19 cellular contexts compared by ENCODE assay signal in the genomic region with DNA sequence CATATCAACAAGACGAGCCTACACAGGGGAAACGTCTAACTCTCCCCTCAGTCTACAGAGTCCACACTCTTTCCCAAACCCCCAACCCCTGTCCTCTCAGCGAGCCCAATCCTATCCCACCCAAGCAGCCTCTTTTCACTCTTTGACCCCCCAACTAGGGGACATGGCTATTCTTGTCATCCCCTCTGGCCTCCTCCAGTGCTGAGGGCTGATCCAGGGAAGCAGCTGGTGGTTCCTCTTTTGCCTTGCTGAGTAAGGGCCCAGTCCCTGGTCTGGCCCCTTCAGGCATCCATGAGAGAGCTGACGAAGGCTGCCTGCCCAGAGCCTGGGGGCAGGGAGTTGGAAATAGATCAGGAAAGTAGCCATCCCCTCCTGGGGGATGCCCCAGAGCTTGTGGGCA. TPM values are rescaled to one million over a fixed set of nuclear protein-coding genes. Genes with fewer than 3 reads are reported as not detected.
DNase-seq lines count a peak whose midpoint lies in the region; ATAC-seq and TF ChIP-seq lines count a peak whose summit lies in the region.
"Had no signal": no experiment of that assay in that cellular context is flagged by ENCODE, and none has a peak within 500 bp of the region (broad histone marks: within the 10 kb centered on the region; RNA-seq: fewer than 3 reads in every experiment).

No MANE protein-coding gene starts in this region.

- H3K4me1 ChIP-seq in endodermal cell (ENCODE audit: control insufficient read depth, insufficient read depth, low read length) = no peaks in the 10 kb centered on the region
- no peaks in the 10 kb centered on the region for H3K4me1 ChIP-seq in CD8-positive, alpha-beta memory T cell (ENCODE audit: insufficient read depth, low read length)
- H3K4me1 ChIP-seq: A549, BE2C had no signal

- no peaks in the 10 kb centered on the region for H3K27me3 ChIP-seq in endodermal cell (ENCODE audit: control insufficient read depth, insufficient read depth, low read length, poor library complexity, severe bottlenecking)
- H3K27me3 ChIP-seq in CD8-positive, alpha-beta memory T cell (ENCODE audit: insufficient read depth, low read length, poor library complexity, severe bottlenecking) = no peaks in the 10 kb centered on the region

- H3K4me3 Mint-ChIP-seq in endodermal cell = no peak overlapping the region
- no peak overlapping the region for H3K4me3 Mint-ChIP-seq in CD8-positive, alpha-beta memory T cell
- no peak overlapping the region for H3K4me3 Mint-ChIP-seq in stimulated activated naive B cell treated with anti-CD40 and anti-IgM and Interleukin-4, amounts not matched to agents 10 μg/mL and 1 μg/mL and 100 μg/mL, for 72 hours
- H3K4me3 Mint-ChIP-seq: CD4-positive, alpha-beta memory T cell; GM23338; H9; IgD-negative memory B cell had no signal

- no peaks in the 10 kb centered on the region for H3K4me1 Mint-ChIP-seq in endodermal cell
- H3K4me1 Mint-ChIP-seq in CD8-positive, alpha-beta memory T cell = no peaks in the 10 kb centered on the region
- H3K4me1 Mint-ChIP-seq in stimulated activated naive B cell treated with anti-CD40 and anti-IgM and Interleukin-4, amounts not matched to agents 10 μg/mL and 1 μg/mL and 100 μg/mL, for 72 hours = peaks cover 0 to under 1% of the 10 kb centered on the region in 2 donors
- H3K4me1 Mint-ChIP-seq: GM23338 had no signal

- no peaks in the 10 kb centered on the region for H3K9me3 Mint-ChIP-seq in endodermal cell
- H3K9me3 Mint-ChIP-seq in CD8-positive, alpha-beta memory T cell = no peaks in the 10 kb centered on the region
- no peaks in the 10 kb centered on the region for H3K9me3 Mint-ChIP-seq in stimulated activated naive B cell treated with anti-CD40 and anti-IgM and Interleukin-4, amounts not matched to agents 10 μg/mL and 1 μg/mL and 100 μg/mL, for 72 hours
- H3K9me3 Mint-ChIP-seq: CD4-positive, alpha-beta memory T cell; GM23338; H9; IgD-negative memory B cell had no signal

- no peak overlapping the region for H3K27ac ChIP-seq in endodermal cell (ENCODE audit: low read depth, low read length)
- H3K27ac ChIP-seq in CD8-positive, alpha-beta memory T cell (ENCODE audit: low read depth, low read length) = no peak overlapping the region
- H3K27ac ChIP-seq: A549, C4-2B had no signal

- CTCF ChIA-PET in CD8-positive, alpha-beta memory T cell (lab: Charles Lee) = interaction anchor here (1.5 kb wide), 1 partner anchor 13 kb away, joined by 3 read pairs; no protein-coding TSS in a partner anchor

- POLR2A ChIA-PET in CD8-positive, alpha-beta memory T cell (lab: Charles Lee) = no interaction called here

- no peaks in the 10 kb centered on the region for H3K27me3 Mint-ChIP-seq in endodermal cell (ENCODE audit: insufficient read depth)
- H3K27me3 Mint-ChIP-seq in CD8-positive, alpha-beta memory T cell = peaks cover under 1 to 5% of the 10 kb centered on the region in 2 donors
- peaks cover 21 to 35% of the 10 kb centered on the region in 2 donors for H3K27me3 Mint-ChIP-seq in stimulated activated naive B cell treated with anti-CD40 and anti-IgM and Interleukin-4, amounts not matched to agents 10 μg/mL and 1 μg/mL and 100 μg/mL, for 72 hours
- H3K27me3 Mint-ChIP-seq: CD4-positive, alpha-beta memory T cell had no signal

- ATAC-seq in GM21737 (IDR thresholded peaks at IDR 0.05; ENCODE audit: unreplicated experiment) = no peak
- ATAC-seq in stimulated activated naive B cell treated with anti-CD40 and anti-IgM and Interleukin-4, amounts not matched to agents 10 μg/mL and 1 μg/mL and 100 μg/mL, for 72 hours (replicated peaks) = no peak
- ATAC-seq: A549, GM23338 had no signal

- H3K36me3 ChIP-seq in endodermal cell (ENCODE audit: control insufficient read depth, insufficient read depth, low read length) = no peaks in the 10 kb centered on the region
- no peaks in the 10 kb centered on the region for H3K36me3 ChIP-seq in CD8-positive, alpha-beta memory T cell (ENCODE audit: insufficient read depth, low read length)
- H3K36me3 ChIP-seq: BE2C had no signal

- intact Hi-C loops in posterior vena cava (cut with DNase I) = no loop called here

- WGBS in endodermal cell (ENCODE audit: insufficient coverage in 1 of 2, insufficient read length in 1 of 2), 2 experiments = 86 to 100% methylated on average over 3 to 4 of the region's 4 CpGs

- DNase-seq in KBM-7 = peak; percentile 47
- DNase-seq in Kasumi-1 (lab: John Stamatoyannopoulos, UW) = peak; percentile 4 to 16
- DNase-seq in endodermal cell = peak; percentile 20
- DNase-seq in posterior vena cava (ENCODE audit: low spot score) = peak; percentile 61
- no peak for DNase-seq in CD8-positive, alpha-beta memory T cell
- DNase-seq in stimulated activated naive B cell treated with anti-CD40 and anti-IgM and Interleukin-4, amounts not matched to agents 10 μg/mL and 1 μg/mL and 100 μg/mL, for 72 hours = no peak
- DNase-seq: BE2C; CD4-positive, alpha-beta memory T cell; COR-L47; DMS153; EL; H9 had no signal

- H3K4me3 ChIP-seq in endodermal cell (ENCODE audit: low read length) = no peak overlapping the region
- no peak overlapping the region for H3K4me3 ChIP-seq in CD8-positive, alpha-beta memory T cell (ENCODE audit: low read length)
- H3K4me3 ChIP-seq: A549, GM23338 had no signal

- no peak for TF ChIP-seq CTCF in endodermal cell (conservative IDR thresholded peaks at IDR 0.05)

- no peak overlapping the region for H3K9ac ChIP-seq in endodermal cell (ENCODE audit: extremely low read depth, low read length, poor library complexity, severe bottlenecking)

- no peaks in the 10 kb centered on the region for H3K36me3 Mint-ChIP-seq in endodermal cell (ENCODE audit: low read depth)
- no peaks in the 10 kb centered on the region for H3K36me3 Mint-ChIP-seq in CD8-positive, alpha-beta memory T cell
- H3K36me3 Mint-ChIP-seq in stimulated activated naive B cell treated with anti-CD40 and anti-IgM and Interleukin-4, amounts not matched to agents 10 μg/mL and 1 μg/mL and 100 μg/mL, for 72 hours = no peaks in the 10 kb centered on the region
- H3K36me3 Mint-ChIP-seq: CD4-positive, alpha-beta memory T cell; IgD-negative memory B cell had no signal

- no peak overlapping the region for H3K27ac Mint-ChIP-seq in endodermal cell
- no peak overlapping the region for H3K27ac Mint-ChIP-seq in CD8-positive, alpha-beta memory T cell
- H3K27ac Mint-ChIP-seq in stimulated activated naive B cell treated with anti-CD40 and anti-IgM and Interleukin-4, amounts not matched to agents 10 μg/mL and 1 μg/mL and 100 μg/mL, for 72 hours = no peak overlapping the region
- H3K27ac Mint-ChIP-seq: CD4-positive, alpha-beta memory T cell; GM23338; IgD-negative memory B cell had no signal

- no peaks in the 10 kb centered on the region for H3K9me3 ChIP-seq in endodermal cell (ENCODE audit: control insufficient read depth, low read length)
- H3K9me3 ChIP-seq in CD8-positive, alpha-beta memory T cell (ENCODE audit: low read length) = no peaks in the 10 kb centered on the region
- H3K9me3 ChIP-seq: A549, BE2C had no signal

- in situ Hi-C loops in KBM-7 (cut with MboI; ENCODE audit: low pct_unique_long_range_greater_than_20kb, low sequenced_read_pairs) = no loop called here

RNA-seq across cellular contexts. Expression of gene NOBOX, which starts 6.4 kb away (rescaled TPM):
- not detected for total RNA-seq in endodermal cell
- not detected for polyA plus RNA-seq in endodermal cell (2013, experiment 1 of 2)
- polyA plus RNA-seq in endodermal cell (2013, experiment 2 of 2) = not detected
- total RNA-seq in posterior vena cava = not detected
- not detected for total RNA-seq in CD8-positive, alpha-beta memory T cell
- polyA plus RNA-seq in CD8-positive, alpha-beta memory T cell = not detected
- total RNA-seq: CD4-positive, alpha-beta memory T cell; GM23338; H9; HT-29 had no signal
- polyA plus RNA-seq: A549; AG04450; CD4-positive, alpha-beta memory T cell; GM23338; IgD-negative memory B cell had no signal

RNA-seq across cellular contexts. Expression of gene ARHGEF5, which starts 41.9 kb away (rescaled TPM):
- total RNA-seq in endodermal cell = 10 to 100 TPM; 22.8 to 43.1 TPM
- polyA plus RNA-seq in endodermal cell (2013, experiment 1 of 2) = 4.6 TPM
- 5.6 TPM for polyA plus RNA-seq in endodermal cell (2013, experiment 2 of 2)
- 1 to 10 TPM; 8.8 to 9.7 TPM for total RNA-seq in posterior vena cava
- 10 to 100 TPM; 10.3 to 11.4 TPM for total RNA-seq in CD8-positive, alpha-beta memory T cell
- 3.0 TPM for polyA plus RNA-seq in CD8-positive, alpha-beta memory T cell

Comparison
In these comparisons a context has a peak if more than half of its experiments do, and no peak if none do; other contexts are left out.
1. DNase-seq: peak in KBM-7 (single experiment), Kasumi-1 (2 of 2), endodermal cell (single experiment) and posterior vena cava (single experiment); none in CD8-positive, alpha-beta memory T cell (0 of 5) and stimulated activated naive B cell treated with anti-CD40 and anti-IgM and Interleukin-4, amounts not matched to agents 10 μg/mL and 1 μg/mL and 100 μg/mL, for 72 hours (single experiment).